ENCODE assay signal across 9 cellular contexts in the genomic region with DNA sequence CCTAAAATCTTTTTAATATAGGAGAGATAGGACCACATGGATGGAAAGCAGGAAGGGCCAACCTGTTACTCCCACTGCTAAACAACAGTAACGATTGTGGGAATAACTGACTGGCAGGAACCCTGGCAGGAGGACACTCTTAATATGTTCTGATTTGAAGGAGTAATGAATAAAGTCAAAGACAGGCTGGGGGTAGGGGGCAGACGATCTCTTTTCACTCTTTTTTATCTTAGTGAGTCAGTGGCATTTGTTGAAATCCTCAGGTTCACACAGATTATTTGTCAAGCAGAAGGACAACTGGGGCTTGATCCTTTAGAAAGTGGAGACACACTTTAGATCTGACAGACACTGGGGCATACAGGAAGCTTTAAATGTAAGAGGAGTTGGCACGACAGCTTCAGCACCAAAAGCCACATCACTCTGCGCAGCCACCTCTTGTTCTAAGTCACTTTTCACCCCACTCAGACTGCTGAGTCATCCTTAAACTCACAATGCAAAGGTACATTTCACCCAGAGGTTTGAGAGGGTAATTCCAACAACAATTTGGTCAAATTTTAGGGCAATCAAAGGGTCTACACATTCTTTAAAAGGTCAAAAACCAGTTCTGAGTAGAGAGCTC.
DNase-seq lines count a peak whose midpoint lies in the region; ATAC-seq and TF ChIP-seq lines count a peak whose summit lies in the region.
"Had no signal": no experiment of that assay in that cellular context is flagged by ENCODE, and none has a peak within 500 bp of the region (broad histone marks: within the 10 kb centered on the region; RNA-seq: fewer than 3 reads in every experiment).

No MANE protein-coding gene starts in this region.

- H3K9ac ChIP-seq in OCI-LY3 (ENCODE audit: low read length), result peak overlapping the region; percentile 38; the same call in 1 of the 2 replicates

- no peaks in the 10 kb centered on the region for H3K9me3 ChIP-seq in OCI-LY3 (ENCODE audit: insufficient read depth, low read length)

- in situ Hi-C loops in brain microvascular endothelial cell (cut with HindIII; ENCODE audit: low pct_ligation_motif_present, low sequenced_read_pairs), result no loop called here

- no peaks in the 10 kb centered on the region for H3K79me2 ChIP-seq in OCI-LY3 (ENCODE audit: low read length)

- no peak for TF ChIP-seq CTCF in OCI-LY3 (IDR thresholded peaks at IDR 0.05; ENCODE audit: low read depth, low read length)
- TF ChIP-seq CTCF in brain microvascular endothelial cell (IDR thresholded peaks at IDR 0.05; ENCODE audit: low read depth, low read length, missing control alignments), result no peak

- peak; percentile 85 for ATAC-seq in HG02970 (IDR thresholded peaks at IDR 0.05; ENCODE audit: low FRiP score, unreplicated experiment)

- no peaks in the 10 kb centered on the region for H4K20me1 ChIP-seq in OCI-LY3 (ENCODE audit: insufficient read depth, low read length)

- peak overlapping the region; percentile 76; the same call in 1 of the 2 replicates for H2AFZ ChIP-seq in OCI-LY3 (ENCODE audit: low read depth, low read length)

- H3K27me3 ChIP-seq in OCI-LY3 (ENCODE audit: low read depth, low read length) (no peaks in the 10 kb centered on the region), brain microvascular endothelial cell (replicated peaks) (no peaks in the 10 kb centered on the region), H7 (ENCODE audit: control insufficient read depth, insufficient read depth, low read length) (no peaks in the 10 kb centered on the region)

- DNase-seq in activated T-cell treated with anti-CD3 and anti-CD28 coated beads for 24 hours (ENCODE audit: low read depth), result peak; percentile 4
- no peak for DNase-seq in activated T-cell treated with anti-CD3 and anti-CD28 coated beads, Interleukin-2, amount 50 U/mL, for 1 hour
- DNase-seq in brain microvascular endothelial cell, result peak; percentile 4
- DNase-seq in stimulated activated CD4-positive, alpha-beta T cell treated with anti-CD3 and anti-CD28 coated beads, Interleukin-4, amount 100 ng/mL, for 4 hours, result peak; percentile 4 to 18
- DNase-seq in H7, result no peak
- no peak for DNase-seq in AG20443 (ENCODE audit: low spot score)

- H3K4me3 ChIP-seq in OCI-LY3 (ENCODE audit: low read length) (no peak overlapping the region), brain microvascular endothelial cell (ENCODE audit: low read depth, low read length) (no peak overlapping the region), H7 (ENCODE audit: insufficient read depth, low read depth, low read length) (no peak overlapping the region)

- H3K4me2 ChIP-seq in OCI-LY3 (ENCODE audit: low read length), result peak overlapping the region; percentile 64

- peaks cover 19% of the 10 kb centered on the region for H3K4me1 ChIP-seq in OCI-LY3 (ENCODE audit: low read length)

- H3K36me3 ChIP-seq in OCI-LY3 (replicated peaks; ENCODE audit: low read depth, low read length) (no peaks in the 10 kb centered on the region), brain microvascular endothelial cell (replicated peaks) (no peaks in the 10 kb centered on the region), H7 (replicated peaks; ENCODE audit: control insufficient read depth, insufficient read depth, low read length) (no peaks in the 10 kb centered on the region)

- H3K27ac ChIP-seq in OCI-LY3 (ENCODE audit: low read length), result peak overlapping the region; percentile 24; the same call in 1 of the 2 replicates
- H3K27ac ChIP-seq in brain microvascular endothelial cell, result no peak overlapping the region
- H3K27ac ChIP-seq: C4-2B had no signal

Comparison
In these comparisons a context has a peak if more than half of its experiments do, and no peak if none do; other contexts are left out.
1. DNase-seq: peak in activated T-cell treated with anti-CD3 and anti-CD28 coated beads for 24 hours (single experiment), brain microvascular endothelial cell (single experiment) and stimulated activated CD4-positive, alpha-beta T cell treated with anti-CD3 and anti-CD28 coated beads, Interleukin-4, amount 100 ng/mL, for 4 hours (2 of 2); none in activated T-cell treated with anti-CD3 and anti-CD28 coated beads, Interleukin-2, amount 50 U/mL, for 1 hour (single experiment), H7 (single experiment) and AG20443 (single experiment).